2 cellular contexts compared by ENCODE assay signal in the genomic region with DNA sequence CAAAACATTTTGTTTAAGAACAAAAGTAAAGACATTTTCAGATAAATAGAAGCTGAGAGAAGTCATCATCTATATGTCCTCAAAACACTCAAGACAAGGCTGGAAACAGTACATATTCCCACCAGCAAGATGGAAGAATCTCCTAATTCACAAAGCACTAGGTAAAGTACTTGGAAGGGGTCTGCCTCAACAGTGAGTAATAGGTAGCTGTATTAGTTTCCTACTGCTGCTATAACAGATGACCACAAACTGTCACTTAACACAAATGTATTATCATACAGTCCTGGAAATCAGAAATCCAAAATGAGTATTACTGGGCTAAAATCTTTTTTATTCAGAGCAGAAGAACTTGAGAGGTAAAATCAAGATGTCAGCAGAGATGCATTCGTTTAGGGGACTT.
TF ChIP-seq lines count a peak whose summit lies in the region.

No MANE protein-coding gene starts in this region.

TF ChIP-seq in HepG2, 621 proteins besides CTCF, POLR2A, EP300 and RAD21:
- TF ChIP-seq ELF3 (CRISPR knock-in tag; IDR thresholded peaks at IDR 0.05) (no peak), ZNF383 (CRISPR knock-in tag; IDR thresholded peaks at IDR 0.05; ENCODE audit: borderline replicate concordance) (no peak), ZNF12 (CRISPR knock-in tag; IDR thresholded peaks at IDR 0.05) (peak; percentile 79; the same call in 1 of the 2 replicates), KDM2A (CRISPR knock-in tag; IDR thresholded peaks at IDR 0.05; ENCODE audit: borderline replicate concordance, low read depth) (no peak), MEIS1 (CRISPR knock-in tag; IDR thresholded peaks at IDR 0.05; ENCODE audit: borderline replicate concordance) (no peak)
TF ChIP-seq in HepG2: peak in this region for 1.

TF ChIP-seq in K562, 482 proteins besides CTCF, POLR2A, EP300 and RAD21:
- no peak for TF ChIP-seq RAD51 (IDR thresholded peaks at IDR 0.05; ENCODE audit: borderline replicate concordance, low read depth)
- TF ChIP-seq ZNF12 (CRISPR knock-in tag; IDR thresholded peaks at IDR 0.05), result peak; percentile 51; the same call in 1 of the 2 replicates
- no peak for TF ChIP-seq ZNF76 (CRISPR knock-in tag; IDR thresholded peaks at IDR 0.05; ENCODE audit: borderline replicate concordance)
